In the genomic region with DNA sequence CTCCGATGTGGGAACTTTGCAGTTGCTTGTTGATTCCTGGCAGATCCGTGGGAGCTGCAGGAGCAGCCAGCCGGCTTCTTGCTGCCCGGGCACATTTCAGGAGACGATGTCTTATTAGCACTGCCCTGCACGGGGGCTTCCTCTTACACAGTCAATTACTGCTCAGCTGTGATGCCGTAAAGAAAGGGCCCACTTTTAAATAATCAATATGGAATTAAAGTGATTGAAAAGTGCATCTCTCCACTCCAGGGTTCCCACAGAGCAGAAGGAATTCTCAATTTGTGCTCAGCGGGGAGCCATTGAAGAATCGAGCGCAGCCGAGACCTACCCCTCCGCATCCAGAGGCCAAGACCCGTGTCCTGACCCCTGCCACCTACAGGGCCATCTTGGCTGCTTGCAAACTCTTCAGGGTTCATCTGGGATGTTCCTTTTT, we compare ENCODE assay signal across 27 cellular contexts.
"Had no signal": no experiment of that assay in that cellular context is flagged by ENCODE, and none has a peak within 500 bp of the region (broad histone marks: within the 10 kb centered on the region; RNA-seq: fewer than 3 reads in every experiment).

No MANE protein-coding gene starts in this region.

- H3K79me2 ChIP-seq: hepatocyte had no signal

- ATAC-seq: foreskin keratinocyte; left lobe of liver; natural killer cell; sciatic nerve; stimulated activated memory B cell treated with anti-CD40 and anti-IgM and Interleukin-4, amounts not matched to agents 10 μg/mL and 1 μg/mL and 100 μg/mL, for 72 hours had no signal

- H3K4me3 Mint-ChIP-seq: activated CD4-positive, alpha-beta memory T cell treated with anti-CD3 and anti-CD28 coated beads for 36 hours; activated naive CD4-positive, alpha-beta T cell treated with anti-CD3 and anti-CD28 coated beads for 36 hours; activated naive CD8-positive, alpha-beta T cell treated with anti-CD3 and anti-CD28 coated beads, Interleukin-2, amount 10 ng/mL, durations not matched to agents 7 days and 5 days; natural killer cell; stimulated activated memory B cell treated with anti-CD40 and anti-IgM and Interleukin-4, amounts not matched to agents 10 μg/mL and 1 μg/mL and 100 μg/mL, for 72 hours; T-helper 1 cell treated with Interleukin-12 subunit alpha and Interleukin-12 subunit beta and Interleukin-4 antibody, amounts not matched to agents 30 μg/mL and 1 μg/mL, for 36 hours had no signal

- H3K36me3 ChIP-seq: cardiac muscle cell, stomach, suprapubic skin, tibial nerve had no signal

- H3K4me1 ChIP-seq: foreskin keratinocyte, suprapubic skin, tibial nerve had no signal

- H3K9me3 ChIP-seq: stomach, suprapubic skin, tibial nerve had no signal

- H3K4me3 ChIP-seq: cardiac muscle cell, hepatocyte, lung, stomach, suprapubic skin, tibial nerve had no signal

- H2AFZ ChIP-seq: hepatocyte had no signal

- H3K27ac Mint-ChIP-seq: activated CD4-positive, alpha-beta memory T cell treated with anti-CD3 and anti-CD28 coated beads for 36 hours; activated naive CD4-positive, alpha-beta T cell treated with anti-CD3 and anti-CD28 coated beads for 36 hours; activated naive CD8-positive, alpha-beta T cell treated with anti-CD3 and anti-CD28 coated beads, Interleukin-2, amount 10 ng/mL, durations not matched to agents 7 days and 5 days; natural killer cell; stimulated activated memory B cell treated with anti-CD40 and anti-IgM and Interleukin-4, amounts not matched to agents 10 μg/mL and 1 μg/mL and 100 μg/mL, for 72 hours; T-helper 1 cell treated with Interleukin-12 subunit alpha and Interleukin-12 subunit beta and Interleukin-4 antibody, amounts not matched to agents 30 μg/mL and 1 μg/mL, for 36 hours had no signal

- DNase-seq: activated CD4-positive, alpha-beta memory T cell treated with anti-CD3 and anti-CD28 coated beads for 36 hours; activated CD4-positive, alpha-beta T cell treated with anti-CD3 and anti-CD28 coated beads for 48 hours; activated effector memory CD4-positive, alpha-beta T cell treated with Interleukin-2 at 50 U/mL for 16 hours; activated naive CD4-positive, alpha-beta T cell treated with anti-CD3 and anti-CD28 coated beads for 36 hours; activated naive CD8-positive, alpha-beta T cell treated with anti-CD3 and anti-CD28 coated beads, Interleukin-2, amount 10 ng/mL, durations not matched to agents 7 days and 5 days; activated T-cell treated with anti-CD3 and anti-CD28 coated beads, Interleukin-2, amount 50 U/mL, for 48 hours; amniotic stem cell; effector CD4-positive, alpha-beta T cell; erythroblast; foreskin keratinocyte; kidney; natural killer cell; posterior cingulate gyrus; small intestine; stimulated activated CD4-positive, alpha-beta T cell treated with anti-CD3 and anti-CD28 coated beads, Interleukin-2, amount 100 ng/mL, for 24 hours; stomach; T1000 had no signal

- H3K4me1 Mint-ChIP-seq: stimulated activated memory B cell treated with anti-CD40 and anti-IgM and Interleukin-4, amounts not matched to agents 10 μg/mL and 1 μg/mL and 100 μg/mL, for 72 hours had no signal

- H3K27me3 ChIP-seq: cardiac muscle cell, foreskin keratinocyte, hepatocyte, tibial nerve had no signal

- H3K9me3 Mint-ChIP-seq: activated CD4-positive, alpha-beta memory T cell treated with anti-CD3 and anti-CD28 coated beads for 36 hours; activated naive CD4-positive, alpha-beta T cell treated with anti-CD3 and anti-CD28 coated beads for 36 hours; natural killer cell; T-helper 1 cell treated with Interleukin-12 subunit alpha and Interleukin-12 subunit beta and Interleukin-4 antibody, amounts not matched to agents 30 μg/mL and 1 μg/mL, for 36 hours had no signal

- H3K27ac ChIP-seq: cardiac muscle cell, foreskin keratinocyte, hepatocyte, stomach, suprapubic skin, tibial nerve had no signal

- H3K36me3 Mint-ChIP-seq: activated CD4-positive, alpha-beta memory T cell treated with anti-CD3 and anti-CD28 coated beads for 36 hours; activated naive CD8-positive, alpha-beta T cell treated with anti-CD3 and anti-CD28 coated beads, Interleukin-2, amount 10 ng/mL, durations not matched to agents 7 days and 5 days; natural killer cell; stimulated activated memory B cell treated with anti-CD40 and anti-IgM and Interleukin-4, amounts not matched to agents 10 μg/mL and 1 μg/mL and 100 μg/mL, for 72 hours had no signal

- FAIRE-seq: kidney, small intestine, urothelium cell line had no signal
